Comparison of ENCODE assay signal across 21 cellular contexts in the genomic region with DNA sequence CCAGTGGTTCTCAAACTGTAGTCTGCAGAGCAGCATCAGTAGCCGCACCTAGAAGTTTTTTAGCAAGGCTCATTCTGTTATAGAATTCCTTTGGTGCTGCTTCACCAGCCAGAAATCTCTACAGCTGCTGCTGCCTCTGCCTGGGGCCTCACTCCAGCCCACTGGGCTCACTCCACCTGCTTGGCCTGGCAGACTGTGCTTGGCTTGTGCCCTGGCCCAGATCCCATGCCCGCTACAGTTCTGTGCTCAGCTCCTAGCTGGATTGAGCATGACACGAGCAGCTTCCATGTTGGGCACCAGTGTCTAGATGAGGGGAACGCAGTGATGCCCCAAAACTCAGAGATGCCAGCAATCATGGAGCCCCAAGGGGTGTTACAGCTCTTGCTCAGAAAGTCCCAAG. TPM values are rescaled to one million over a fixed set of nuclear protein-coding genes. Genes with fewer than 3 reads are reported as not detected.
"Had no signal": no experiment of that assay in that cellular context is flagged by ENCODE, and none has a peak within 500 bp of the region (broad histone marks: within the 10 kb centered on the region; RNA-seq: fewer than 3 reads in every experiment).

No MANE protein-coding gene starts in this region.

- H3K4me3 ChIP-seq: dorsolateral prefrontal cortex, right lobe of liver, thoracic aorta, transverse colon had no signal

- DNase-seq: cortex of kidney; effector CD8-positive, alpha-beta T cell; kidney; left colon; mammary epithelial cell; naive thymus-derived CD4-positive, alpha-beta T cell; nephron progenitor cell; right lobe of liver; stimulated activated CD4-positive, alpha-beta T cell treated with anti-CD3 and anti-CD28 coated beads, Interleukin-2, amount 100 ng/mL, for 24 hours; stimulated activated CD4-positive, alpha-beta T cell treated with anti-CD3 and anti-CD28 coated beads, Interleukin-4, amount 100 ng/mL, for 4 hours; stimulated activated naive B cell treated with anti-CD40 and anti-IgM and Interleukin-4, amounts not matched to agents 10 μg/mL and 1 μg/mL and 100 μg/mL, for 72 hours; stimulated activated naive CD8-positive, alpha-beta T cell treated with anti-CD3 and anti-CD28 coated beads, Interleukin-15, amount 100 ng/mL, for 72 hours; transverse colon had no signal

- H3K27me3 ChIP-seq: dorsolateral prefrontal cortex, neutrophil, right lobe of liver, transverse colon had no signal

- H3K4me1 ChIP-seq: right lobe of liver had no signal

- H3K9me3 ChIP-seq: neutrophil, right lobe of liver, thoracic aorta, transverse colon had no signal

- H3K36me3 ChIP-seq: neutrophil, right lobe of liver, thoracic aorta, transverse colon had no signal

- ATAC-seq: esophagus mucosa; left colon; naive thymus-derived CD4-positive, alpha-beta T cell; right lobe of liver; stimulated activated naive B cell treated with anti-CD40 and anti-IgM and Interleukin-4, amounts not matched to agents 10 μg/mL and 1 μg/mL and 100 μg/mL, for 72 hours; stimulated activated naive CD8-positive, alpha-beta T cell treated with anti-CD3 and anti-CD28 coated beads, Interleukin-15, amount 100 ng/mL, for 72 hours had no signal

- H3K27ac ChIP-seq: dorsolateral prefrontal cortex, neutrophil, right lobe of liver, thoracic aorta, transverse colon had no signal

RNA-seq across cellular contexts. Expression of gene MAPK4, which starts 22.6 kb away (rescaled TPM):
- total RNA-seq: fibroblast of lung; mesenteric fat pad; mononuclear cell; naive thymus-derived CD4-positive, alpha-beta T cell; osteoblast had no signal
- polyA plus RNA-seq: fibroblast of lung; naive thymus-derived CD4-positive, alpha-beta T cell had no signal
